In genomic region chr17:31094600-31095238, GRCh38 we compare ENCODE assay signal across 8 cellular contexts. TPM values are rescaled to one million over a fixed set of nuclear protein-coding genes. Genes with fewer than 3 reads are reported as not detected.
DNase-seq lines count a peak whose midpoint lies in the region; FAIRE-seq and TF ChIP-seq lines count a peak whose summit lies in the region.

NF1 (plus strand) TSS chr17:31094977; CDS start chr17:31095310, 333 bp downstream.

- no peaks in the 10 kb centered on the region for H3K4me1 ChIP-seq in MM.1S (ENCODE audit: low read length)

- peak within 1 kb of the TSS; percentile 94 for H3K4me3 Mint-ChIP-seq in nephron progenitor cell
- peak within 1 kb of the TSS; percentile 94 for H3K4me3 Mint-ChIP-seq in stimulated activated naive CD8-positive, alpha-beta T cell treated with anti-CD3 and anti-CD28 coated beads, Interleukin-15, Interleukin-2, amounts not matched to agents 100 ng/mL and 50 ng/mL, for 24 hours

- no peaks in the 10 kb centered on the region for H3K9me2 ChIP-seq in MM.1S (replicated peaks; ENCODE audit: insufficient read depth, low read length)

- no peaks in the 10 kb centered on the region for H3K36me3 ChIP-seq in MM.1S (replicated peaks; ENCODE audit: insufficient read depth, low read length)

- no peak within 1 kb of the TSS; the same call in 1 of the 2 replicates for H3K27ac ChIP-seq in MM.1S (ENCODE audit: low read length)

- H3F3A ChIP-seq in MM.1S (ENCODE audit: insufficient read depth, low read length) = peaks cover 15% of the 10 kb centered on the region

- peaks cover 17% of the 10 kb centered on the region for H3K36me3 Mint-ChIP-seq in nephron progenitor cell (ENCODE audit: low read depth)
- no peaks in the 10 kb centered on the region for H3K36me3 Mint-ChIP-seq in stimulated activated naive CD8-positive, alpha-beta T cell treated with anti-CD3 and anti-CD28 coated beads, Interleukin-15, Interleukin-2, amounts not matched to agents 100 ng/mL and 50 ng/mL, for 24 hours (ENCODE audit: low read depth)

- H3K79me2 ChIP-seq in MM.1S (ENCODE audit: low read length) = peaks cover 6% of the 10 kb centered on the region; the same call in 1 of the 2 replicates

- no peaks in the 10 kb centered on the region for H4K20me1 ChIP-seq in MM.1S (ENCODE audit: insufficient read depth, low read length)

- TF ChIP-seq POLR2A in H54 (IDR thresholded peaks at IDR 0.05; ENCODE audit: low read depth, low read length) = peak; percentile 70

- no peaks in the 10 kb centered on the region for H3K9me3 Mint-ChIP-seq in nephron progenitor cell
- H3K9me3 Mint-ChIP-seq in stimulated activated naive CD8-positive, alpha-beta T cell treated with anti-CD3 and anti-CD28 coated beads, Interleukin-15, Interleukin-2, amounts not matched to agents 100 ng/mL and 50 ng/mL, for 24 hours = no peaks in the 10 kb centered on the region

- H3K27ac Mint-ChIP-seq in nephron progenitor cell = peak within 1 kb of the TSS; percentile 94
- peak within 1 kb of the TSS; percentile 91 for H3K27ac Mint-ChIP-seq in stimulated activated naive CD8-positive, alpha-beta T cell treated with anti-CD3 and anti-CD28 coated beads, Interleukin-15, Interleukin-2, amounts not matched to agents 100 ng/mL and 50 ng/mL, for 24 hours

- peaks cover 16% of the 10 kb centered on the region for H3K4me1 Mint-ChIP-seq in nephron progenitor cell
- peaks cover 12% of the 10 kb centered on the region for H3K4me1 Mint-ChIP-seq in stimulated activated naive CD8-positive, alpha-beta T cell treated with anti-CD3 and anti-CD28 coated beads, Interleukin-15, Interleukin-2, amounts not matched to agents 100 ng/mL and 50 ng/mL, for 24 hours (ENCODE audit: low read depth)

- TF ChIP-seq CTCF in MM.1S (IDR thresholded peaks at IDR 0.05; ENCODE audit: low read length) (no peak), fibroblast of the aortic adventitia (IDR thresholded peaks at IDR 0.05; ENCODE audit: insufficient read depth, low read length) (no peak), nephron progenitor cell (IDR thresholded peaks at IDR 0.05) (no peak)

- H3K27me3 Mint-ChIP-seq in nephron progenitor cell (ENCODE audit: low read depth, poor library complexity) = peaks cover 3% of the 10 kb centered on the region
- no peaks in the 10 kb centered on the region for H3K27me3 Mint-ChIP-seq in stimulated activated naive CD8-positive, alpha-beta T cell treated with anti-CD3 and anti-CD28 coated beads, Interleukin-15, Interleukin-2, amounts not matched to agents 100 ng/mL and 50 ng/mL, for 24 hours

- H3K9me3 ChIP-seq in MM.1S (replicated peaks; ENCODE audit: insufficient read depth, low read length) = no peaks in the 10 kb centered on the region

- peak within 1 kb of the TSS; percentile 96 for H3K4me2 ChIP-seq in MM.1S (ENCODE audit: low read depth, low read length)

- FAIRE-seq in H54 (lab: Jason Lieb, UNC) = no peak

- no peaks in the 10 kb centered on the region for H3K27me3 ChIP-seq in MM.1S (replicated peaks; ENCODE audit: insufficient read depth, low read length)

- H2AFZ ChIP-seq in MM.1S (ENCODE audit: low read length) = peak within 1 kb of the TSS; percentile 99

- peak within 1 kb of the TSS; percentile 74 for H3K9ac ChIP-seq in MM.1S (ENCODE audit: low read length)

- peak; percentile 97 for DNase-seq in EL
- peak; percentile 80 for DNase-seq in H54 (ENCODE audit: insufficient read length, low spot score)
- peak; percentile 94 for DNase-seq in MM.1S
- peak; percentile 88 for DNase-seq in SHP77 treated with DMSO at 0.1 percent for 48 hours (lab: John Stamatoyannopoulos, UW)
- peak; percentile 95 for DNase-seq in activated effector memory CD4-positive, alpha-beta T cell treated with anti-CD3 and anti-CD28 coated beads, Interleukin-2, amount 50 U/mL, for 16 hours
- DNase-seq in fibroblast of the aortic adventitia (ENCODE audit: low read depth) = peak; percentile 95
- DNase-seq in nephron progenitor cell = peak; percentile 96

- H3K4me3 ChIP-seq in MM.1S (ENCODE audit: low read length) (peak within 1 kb of the TSS; percentile 98), fibroblast of the aortic adventitia (ENCODE audit: low read depth, low read length) (peak within 1 kb of the TSS; percentile 88)

RNA-seq across cellular contexts. Expression of gene NF1, which starts in this region (rescaled TPM):
- 59.3 and 79.7 TPM in 2 replicates for total RNA-seq in fibroblast of the aortic adventitia (ENCODE audit: low replicate concordance)
